21 cellular contexts compared by ENCODE assay signal in the genomic region with DNA sequence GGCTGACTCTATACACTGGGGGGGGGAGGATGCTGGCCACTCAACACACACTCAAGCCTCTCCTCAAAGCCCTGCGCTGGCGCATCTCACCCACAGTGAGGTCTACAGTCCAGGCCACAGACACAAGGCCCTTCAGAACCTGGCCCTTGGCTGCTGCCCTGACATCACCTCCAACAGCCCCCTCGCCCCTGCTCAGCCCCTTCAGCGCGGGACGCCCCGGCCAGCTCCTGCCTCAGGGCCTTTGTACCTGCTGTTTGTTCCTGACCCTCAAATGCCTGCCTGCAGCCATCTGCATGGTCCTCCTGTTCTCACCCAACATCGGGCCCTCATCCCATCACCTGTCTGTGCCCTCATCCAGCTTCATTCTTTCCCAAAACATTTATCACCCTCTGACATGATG.
DNase-seq lines count a peak whose midpoint lies in the region; ATAC-seq, FAIRE-seq and TF ChIP-seq lines count a peak whose summit lies in the region.
"Had no signal": no experiment of that assay in that cellular context is flagged by ENCODE, and none has a peak within 500 bp of the region (broad histone marks: within the 10 kb centered on the region; RNA-seq: fewer than 3 reads in every experiment).

No MANE protein-coding gene starts in this region.

- H3K27ac ChIP-seq in kidney (ENCODE audit: low read depth in 2 of 2, low read length in 2 of 2) (no peak overlapping the region), neuronal stem cell (replicated peaks; ENCODE audit: low read length) (no peak overlapping the region), aorta (ENCODE audit: low read depth in 1 of 2, low read length in 2 of 2) (no peak overlapping the region)
- H3K27ac ChIP-seq in CD8-positive, alpha-beta memory T cell (ENCODE audit: low read depth, low read length) = no peak overlapping the region
- H3K27ac ChIP-seq: A549, C4-2B had no signal

- H2BK5ac ChIP-seq in neuronal stem cell (ENCODE audit: low read length) = no peak overlapping the region

- H2BK12ac ChIP-seq in neuronal stem cell (ENCODE audit: low read length) = no peak overlapping the region

- no peak overlapping the region for H2AK5ac ChIP-seq in neuronal stem cell (ENCODE audit: low read depth, low read length)

- H3K27ac Mint-ChIP-seq in CD8-positive, alpha-beta memory T cell = no peak overlapping the region
- H3K27ac Mint-ChIP-seq: CD4-positive, alpha-beta memory T cell had no signal

- no peak overlapping the region for H3K14ac ChIP-seq in neuronal stem cell (ENCODE audit: low read length)

- H3K4me2 ChIP-seq in neuronal stem cell (ENCODE audit: insufficient read depth, low read length, poor library complexity, severe bottlenecking) = no peak overlapping the region
- H3K4me2 ChIP-seq: A549 had no signal

- H3K36me3 Mint-ChIP-seq in CD8-positive, alpha-beta memory T cell = no peaks in the 10 kb centered on the region
- H3K36me3 Mint-ChIP-seq: CD4-positive, alpha-beta memory T cell had no signal

- no peaks in the 10 kb centered on the region for H3K4me1 ChIP-seq in kidney (ENCODE audit: control insufficient read depth in 1 of 2, insufficient read depth in 1 of 2, low read depth in 1 of 2, low read length in 2 of 2)
- peaks cover 0 to 5% of the 10 kb centered on the region in 2 donors for H3K4me1 ChIP-seq in neuronal stem cell (ENCODE audit: control insufficient read depth in 2 of 2, insufficient read depth in 1 of 2, low read depth in 1 of 2, low read length in 2 of 2)
- no peaks in the 10 kb centered on the region for H3K4me1 ChIP-seq in aorta (ENCODE audit: control insufficient read depth in 1 of 2, insufficient read depth in 2 of 2, low read length in 2 of 2)
- H3K4me1 ChIP-seq in CD8-positive, alpha-beta memory T cell (ENCODE audit: insufficient read depth, low read length) = no peaks in the 10 kb centered on the region
- H3K4me1 ChIP-seq: A549, BE2C, HAP-1 had no signal

- no peak for FAIRE-seq in kidney (lab: Jason Lieb, UNC)
- FAIRE-seq: A549, D721Med, GM12892, GM19239 had no signal

- H3K9ac ChIP-seq in kidney (ENCODE audit: low read length in 2 of 2) (no peak overlapping the region), neuronal stem cell (ENCODE audit: low read depth, low read length, poor library complexity) (no peak overlapping the region)

- H3K9me3 Mint-ChIP-seq in CD8-positive, alpha-beta memory T cell = peaks cover 0 to 3% (median 2%) of the 10 kb centered on the region in 5 donors

- H3K4ac ChIP-seq in neuronal stem cell (ENCODE audit: low read length) = no peak overlapping the region

- peak overlapping the region; percentile 91 for H3K23ac ChIP-seq in neuronal stem cell (ENCODE audit: low read depth, low read length, poor library complexity)

- CTCF ChIA-PET in CD8-positive, alpha-beta memory T cell (lab: Charles Lee) = no interaction called here

- no peak overlapping the region for H2BK120ac ChIP-seq in neuronal stem cell (ENCODE audit: low read depth, low read length)

- H3K4me3 ChIP-seq in kidney (ENCODE audit: low read length in 2 of 2) (no peak overlapping the region), neuronal stem cell (ENCODE audit: low read length in 2 of 2) (peak overlapping the region in 1 of 2 donors; percentile 43), aorta (ENCODE audit: low read length in 2 of 2) (no peak overlapping the region)
- H3K4me3 ChIP-seq in CD8-positive, alpha-beta memory T cell (ENCODE audit: low read length) = no peak overlapping the region
- H3K4me3 ChIP-seq: A549, HAP-1 had no signal

- peak overlapping the region; percentile 85 for H2BK15ac ChIP-seq in neuronal stem cell (ENCODE audit: low read length)

- H3K4me3 Mint-ChIP-seq in CD8-positive, alpha-beta memory T cell = no peak overlapping the region
- H3K4me3 Mint-ChIP-seq: CD4-positive, alpha-beta memory T cell had no signal

- no peak for TF ChIP-seq CTCF in kidney (IDR thresholded peaks at IDR 0.05; ENCODE audit: borderline replicate concordance, extremely low read depth, insufficient read depth)

- no peak overlapping the region for H4K91ac ChIP-seq in neuronal stem cell (ENCODE audit: low read depth, low read length, poor library complexity)

- no peaks in the 10 kb centered on the region for H3K79me1 ChIP-seq in neuronal stem cell (ENCODE audit: low read depth, low read length)

- H3K4me1 Mint-ChIP-seq in CD8-positive, alpha-beta memory T cell = no peaks in the 10 kb centered on the region
- H3K4me1 Mint-ChIP-seq: CD4-positive, alpha-beta memory T cell had no signal

- POLR2A ChIA-PET in CD8-positive, alpha-beta memory T cell (lab: Charles Lee) = no interaction called here

- peaks cover 5% of the 10 kb centered on the region in 2 donors for H3K27me3 Mint-ChIP-seq in CD8-positive, alpha-beta memory T cell

- H3K27me3 ChIP-seq in neuronal stem cell (ENCODE audit: control insufficient read depth in 3 of 3, insufficient read depth in 3 of 3, low read depth in 1 of 3, low read length in 3 of 3) (no peaks in the 10 kb centered on the region), aorta (ENCODE audit: control insufficient read depth in 1 of 2, insufficient read depth in 2 of 2, low read length in 1 of 2) (no peaks in the 10 kb centered on the region)
- H3K27me3 ChIP-seq in CD8-positive, alpha-beta memory T cell (ENCODE audit: insufficient read depth, low read length, poor library complexity, severe bottlenecking) = no peaks in the 10 kb centered on the region
- H3K27me3 ChIP-seq: BE2C had no signal

- H4K8ac ChIP-seq in neuronal stem cell (ENCODE audit: low read depth, low read length) = no peak overlapping the region

- H3K18ac ChIP-seq in neuronal stem cell (ENCODE audit: low read length) = peak overlapping the region; percentile 83

- intact Hi-C loops in Right ventricle myocardium inferior (cut with DNase I) = loop anchor here (10.0 kb wide), 2 partner anchors 95 to 145 kb away; no protein-coding TSS in a partner anchor
- intact Hi-C loops in Right ventricle myocardium superior (cut with DNase I) = no loop called here
- intact Hi-C loops in kidney (cut with DNase I) = no loop called here
- intact Hi-C loops in aorta (cut with DNase I) = no loop called here

- no CpG with 5 or more reads among the region's 8 CpGs for WGBS in neuronal stem cell (ENCODE audit: extremely low coverage in 2 of 2, insufficient read length in 2 of 2, insufficient replicate concordance in 1 of 2), 2 donors
- WGBS in aorta, 2 donors = 93 to 94% methylated on average over 8 of the region's 8 CpGs

- ATAC-seq in Right ventricle myocardium inferior (no peak), Right ventricle myocardium superior (ENCODE audit: poor library complexity) (no peak), aorta (ENCODE audit: low FRiP score) (peak; percentile 34)
- ATAC-seq: A549 had no signal

- peak; percentile 46 for DNase-seq in Right ventricle myocardium inferior (ENCODE audit: missing footprints)
- DNase-seq in Right ventricle myocardium superior = no peak
- peak; percentile 62 for DNase-seq in kidney
- no peak for DNase-seq in neuronal stem cell (ENCODE audit: low spot score)
- peak in 1 of 2 donors; percentile 40 for DNase-seq in aorta
- DNase-seq in RPMI8226 = no peak
- no peak for DNase-seq in CD8-positive, alpha-beta memory T cell
- DNase-seq: BE2C; CD4-positive, alpha-beta memory T cell; COR-L47; DMS153; DMS79 treated with DMSO at 0.1 percent for 48 hours; EL; GDM1; GOT3 had no signal

- H3K9me3 ChIP-seq in kidney (ENCODE audit: control insufficient read depth in 1 of 2, low read length in 2 of 2) (no peaks in the 10 kb centered on the region), neuronal stem cell (replicated peaks in 1 of 2; ENCODE audit: control insufficient read depth in 2 of 2, insufficient read depth in 1 of 2, low read depth in 1 of 2, low read length in 2 of 2) (peaks cover 3 to 7% of the 10 kb centered on the region in 2 donors), aorta (ENCODE audit: control insufficient read depth, low read length) (no peaks in the 10 kb centered on the region)
- H3K9me3 ChIP-seq in CD8-positive, alpha-beta memory T cell (ENCODE audit: low read length) = no peaks in the 10 kb centered on the region
- H3K9me3 ChIP-seq: BE2C, HAP-1 had no signal

- H2AFZ ChIP-seq in neuronal stem cell (ENCODE audit: low read length) = no peak overlapping the region

- H3K36me3 ChIP-seq in kidney (ENCODE audit: control insufficient read depth in 1 of 2, insufficient read depth in 2 of 2, low read length in 2 of 2) (no peaks in the 10 kb centered on the region), neuronal stem cell (replicated peaks in 1 of 2; ENCODE audit: control insufficient read depth in 2 of 2, insufficient read depth in 2 of 2, low read length in 2 of 2) (no peaks in the 10 kb centered on the region), aorta (ENCODE audit: control insufficient read depth in 1 of 2, insufficient read depth in 2 of 2, low read length in 1 of 2) (no peaks in the 10 kb centered on the region)
- no peaks in the 10 kb centered on the region for H3K36me3 ChIP-seq in CD8-positive, alpha-beta memory T cell (ENCODE audit: insufficient read depth, low read length)
- H3K36me3 ChIP-seq: BE2C, HAP-1 had no signal

Comparison
In these comparisons a context has a peak if more than half of its experiments do, and no peak if none do; other contexts are left out.
1. DNase-seq: peak in Right ventricle myocardium inferior (single experiment) and kidney (single experiment); none in Right ventricle myocardium superior (single experiment), neuronal stem cell (single experiment), RPMI8226 (single experiment) and CD8-positive, alpha-beta memory T cell (0 of 5).